Comparison of ENCODE assay signal across 17 cellular contexts in genomic region chr1:202848191-202848542, GRCh38. TPM values are rescaled to one million over a fixed set of nuclear protein-coding genes. Genes with fewer than 3 reads are reported as not detected.
A peak's percentile ranks its signal among the peaks of the same experiment; 100 is the strongest.
DNase-seq lines count a peak whose midpoint lies in the region; ATAC-seq, FAIRE-seq and TF ChIP-seq lines count a peak whose summit lies in the region.
"Had no signal": no experiment of that assay in that cellular context is flagged by ENCODE, and none has a peak within 500 bp of the region (broad histone marks: within the 10 kb centered on the region; RNA-seq: fewer than 3 reads in every experiment).

No MANE protein-coding gene starts in this region.

- H3K4me1 ChIP-seq in trophoblast cell (ENCODE audit: control insufficient read depth in 1 of 2, insufficient read depth in 2 of 2, low read length in 2 of 2): peaks cover 4 to 6% of the 10 kb centered on the region in 2 experiments
- H3K4me1 ChIP-seq: colonic mucosa, Peyer's patch had no signal

- H3K9ac ChIP-seq in trophoblast cell (ENCODE audit: low read length): no peak overlapping the region

- peak in 1 of 2 donors; percentile 14 for DNase-seq in trophoblast cell
- no peak for DNase-seq in AG20443 (ENCODE audit: low spot score)
- no peak for DNase-seq in Right ventricle myocardium inferior (ENCODE audit: missing footprints)
- DNase-seq in D721Med (ENCODE audit: insufficient read length, low spot score): no peak
- DNase-seq in NCI-H524 (lab: John Stamatoyannopoulos, UW): no peak
- DNase-seq: activated effector memory CD4-positive, alpha-beta T cell treated with Interleukin-2 at 50 U/mL for 16 hours; colonic mucosa; islet precursor cell; Karpas-422; natural killer cell; NCI-H2171 treated with DMSO at 0.1 percent for 48 hours; Peyer's patch; stimulated activated CD8-positive, alpha-beta memory T cell treated with anti-CD3 and anti-CD28 coated beads, Interleukin-4, amount 100 ng/mL, for 48 hours had no signal

- H3K4me2 ChIP-seq in trophoblast cell (ENCODE audit: low read length): no peak overlapping the region

- H3K27ac ChIP-seq in trophoblast cell (ENCODE audit: low read depth, low read length): no peak overlapping the region
- H3K27ac ChIP-seq: colonic mucosa, Peyer's patch, VCaP had no signal

- no peaks in the 10 kb centered on the region for H3K9me3 ChIP-seq in trophoblast cell (ENCODE audit: insufficient read depth, low read depth, low read length)
- H3K9me3 ChIP-seq: colonic mucosa, Peyer's patch had no signal

- ATAC-seq in GM18873 (IDR thresholded peaks at IDR 0.05; ENCODE audit: low FRiP score, unreplicated experiment): peak; percentile 69
- peak; percentile 59 for ATAC-seq in GM21786 (IDR thresholded peaks at IDR 0.05; ENCODE audit: unreplicated experiment)
- ATAC-seq in HG03469 (IDR thresholded peaks at IDR 0.05; ENCODE audit: unreplicated experiment): peak; percentile 85
- ATAC-seq in Right ventricle myocardium inferior: no peak
- ATAC-seq: natural killer cell had no signal

- H3K23ac ChIP-seq in trophoblast cell (ENCODE audit: low read length): peak overlapping the region; percentile 90

- WGBS in trophoblast cell (ENCODE audit: extremely low coverage, insufficient coverage, insufficient read length): no CpG with 5 or more reads among the region's 2 CpGs

- H3K27me3 ChIP-seq in trophoblast cell (ENCODE audit: insufficient read depth, low read length): no peaks in the 10 kb centered on the region
- H3K27me3 ChIP-seq: colonic mucosa, Peyer's patch had no signal

- H3K79me1 ChIP-seq in trophoblast cell (ENCODE audit: low read length): no peaks in the 10 kb centered on the region

- no peak overlapping the region for H2BK5ac ChIP-seq in trophoblast cell (ENCODE audit: low read depth, low read length, poor library complexity)

- no peak overlapping the region for H4K91ac ChIP-seq in trophoblast cell (ENCODE audit: low read depth, low read length)

- H3K18ac ChIP-seq in trophoblast cell (ENCODE audit: low read length): no peak overlapping the region

- no peak overlapping the region for H4K8ac ChIP-seq in trophoblast cell (ENCODE audit: low read depth, low read length)

- intact Hi-C loops in Right ventricle myocardium inferior (cut with DNase I): no loop called here

- no peak overlapping the region for H3K4me3 ChIP-seq in trophoblast cell (ENCODE audit: low read depth, low read length)
- H3K4me3 ChIP-seq: colonic mucosa, Peyer's patch had no signal

- no peak overlapping the region for H2AK5ac ChIP-seq in trophoblast cell (ENCODE audit: low read length)

- no peak for FAIRE-seq in D721Med (lab: Jason Lieb, UNC)

- no peak for TF ChIP-seq CTCF in D721Med (IDR thresholded peaks at IDR 0.05; ENCODE audit: insufficient read depth, missing control alignments)

- no peak overlapping the region for H4K12ac ChIP-seq in trophoblast cell (ENCODE audit: low read depth, low read length)

- no peak overlapping the region for H2BK12ac ChIP-seq in trophoblast cell (ENCODE audit: low read length)

- H3K14ac ChIP-seq in trophoblast cell (ENCODE audit: low read length): no peak overlapping the region

- no peaks in the 10 kb centered on the region for H3K79me2 ChIP-seq in trophoblast cell (ENCODE audit: control insufficient read depth, insufficient read depth, low read length, poor library complexity)

- H2AFZ ChIP-seq in trophoblast cell (ENCODE audit: insufficient read depth, low read length, poor library complexity): no peak overlapping the region

- no peak overlapping the region for H2BK120ac ChIP-seq in trophoblast cell (ENCODE audit: insufficient read depth, low read length, poor library complexity)

- peaks cover 15 to 19% of the 10 kb centered on the region in 2 experiments for H3K36me3 ChIP-seq in trophoblast cell (ENCODE audit: control insufficient read depth in 1 of 2, insufficient read depth in 2 of 2, low read length in 2 of 2)
- H3K36me3 ChIP-seq: colonic mucosa, Peyer's patch had no signal

- H3K4ac ChIP-seq in trophoblast cell (ENCODE audit: low read depth, low read length): no peak overlapping the region

RNA-seq across cellular contexts. Expression of gene PCAT6, which starts 37.4 kb away (rescaled TPM):
- 14.6 and 15.7 TPM in 2 replicates for polyA plus RNA-seq in trophoblast cell (2013)
- 0.54 TPM for total RNA-seq in Right ventricle myocardium inferior
- total RNA-seq: Peyer's patch had no signal

RNA-seq across cellular contexts. Expression of gene KDM5B, which starts 39.9 kb away (rescaled TPM):
- 64.2 and 64.5 TPM in 2 replicates for polyA plus RNA-seq in trophoblast cell (2013)
- 10.8 TPM for total RNA-seq in Right ventricle myocardium inferior

RNA-seq across cellular contexts. Expression of gene RABIF, which starts 40.8 kb away (rescaled TPM):
- 11.9 and 12.6 TPM in 2 replicates for polyA plus RNA-seq in trophoblast cell (2013)
- total RNA-seq in Right ventricle myocardium inferior: 6.1 TPM
